Comparison of ENCODE assay signal across 8 cellular contexts in genomic region chr12:7190268-7191055, GRCh38. TPM values are rescaled to one million over a fixed set of nuclear protein-coding genes. Genes with fewer than 3 reads are reported as not detected.
DNase-seq lines count a peak whose midpoint lies in the region; ATAC-seq and TF ChIP-seq lines count a peak whose summit lies in the region.

No MANE protein-coding gene starts in this region.

- H3K4me2 ChIP-seq in IMR-90 (ENCODE audit: low read depth, low read length): peak overlapping the region; percentile 99

- H3K23ac ChIP-seq in IMR-90 (ENCODE audit: low read depth, low read length): peak overlapping the region; percentile 79

- H3K27me3 Mint-ChIP-seq in activated CD8-positive, alpha-beta memory T cell treated with anti-CD3 and anti-CD28 coated beads, Interleukin-2, amount 10 ng/mL, durations not matched to agents 7 days and 5 days: no peaks in the 10 kb centered on the region
- H3K27me3 Mint-ChIP-seq in natural killer cell treated with Interleukin-12 subunit alpha and Interleukin-12 subunit beta and Interleukin-15 and Interleukin-18, amount 100 ng/mL, for 72 hours: no peaks in the 10 kb centered on the region

- H2BK15ac ChIP-seq in IMR-90 (ENCODE audit: low read depth, low read length): no peak overlapping the region

- H3K56ac ChIP-seq in IMR-90 (ENCODE audit: extremely low read depth, insufficient read depth, low read length): no peak overlapping the region

- peaks cover 25% of the 10 kb centered on the region for H3K4me1 Mint-ChIP-seq in activated CD8-positive, alpha-beta memory T cell treated with anti-CD3 and anti-CD28 coated beads, Interleukin-2, amount 10 ng/mL, durations not matched to agents 7 days and 5 days
- H3K4me1 Mint-ChIP-seq in natural killer cell treated with Interleukin-12 subunit alpha and Interleukin-12 subunit beta and Interleukin-15 and Interleukin-18, amount 100 ng/mL, for 72 hours (ENCODE audit: low read depth in 2 of 2): peaks cover 25 to 28% of the 10 kb centered on the region in 2 donors

- 0% methylated on average over 3 of the region's 17 CpGs; no CpG with 5 or more reads in 1 of the 2 experiments for WGBS in IMR-90 (ENCODE audit: extremely low coverage in 2 of 2, insufficient read length in 1 of 2), 2 experiments

- H3K9me1 ChIP-seq in IMR-90 (ENCODE audit: insufficient read depth, low read length): 0 out of 2 replicates have a peak, but pooled peaks cover 4% of the 10 kb centered on the region

- H3K27me3 ChIP-seq in IMR-90 (ENCODE audit: control insufficient read depth, insufficient read depth, low read length): no peaks in the 10 kb centered on the region

- H3K4me3 ChIP-seq in IMR-90 (ENCODE audit: insufficient read depth, low read depth, low read length): peak overlapping the region; percentile 69

- TF ChIP-seq RAD21 in IMR-90 (IDR thresholded peaks at IDR 0.05; ENCODE audit: low read length): no peak

- peak overlapping the region; percentile 89; the same call in 1 of the 2 replicates for H3K14ac ChIP-seq in IMR-90 (replicated peaks; ENCODE audit: low read depth, low read length)

- no peaks in the 10 kb centered on the region for H3K9me3 Mint-ChIP-seq in activated CD8-positive, alpha-beta memory T cell treated with anti-CD3 and anti-CD28 coated beads, Interleukin-2, amount 10 ng/mL, durations not matched to agents 7 days and 5 days (ENCODE audit: low read depth)
- H3K9me3 Mint-ChIP-seq in natural killer cell treated with Interleukin-12 subunit alpha and Interleukin-12 subunit beta and Interleukin-15 and Interleukin-18, amount 100 ng/mL, for 72 hours: no peaks in the 10 kb centered on the region

- H3K9ac ChIP-seq in ES-I3 (ENCODE audit: low read depth, low read length) (peak overlapping the region; percentile 48; the same call in 1 of the 2 replicates), IMR-90 (ENCODE audit: low read depth, low read length) (peak overlapping the region; percentile 85)

- H3K9me3 ChIP-seq in ES-I3 (ENCODE audit: control insufficient read depth, insufficient read depth, low read length): no peaks in the 10 kb centered on the region
- no peaks in the 10 kb centered on the region for H3K9me3 ChIP-seq in IMR-90 (ENCODE audit: control insufficient read depth, insufficient read depth, low read length)

- peaks cover 19% of the 10 kb centered on the region for H3K36me3 Mint-ChIP-seq in activated CD8-positive, alpha-beta memory T cell treated with anti-CD3 and anti-CD28 coated beads, Interleukin-2, amount 10 ng/mL, durations not matched to agents 7 days and 5 days
- H3K36me3 Mint-ChIP-seq in natural killer cell treated with Interleukin-12 subunit alpha and Interleukin-12 subunit beta and Interleukin-15 and Interleukin-18, amount 100 ng/mL, for 72 hours: peaks cover 4% of the 10 kb centered on the region

- H3K79me1 ChIP-seq in IMR-90 (ENCODE audit: low read depth in 1 of 2, low read length in 2 of 2): peaks cover 3 to 34% of the 10 kb centered on the region in 2 experiments; a peak in 2 of 4 replicates

- no peak overlapping the region for H2BK20ac ChIP-seq in IMR-90 (ENCODE audit: low read depth, low read length)

- no peak overlapping the region for H4K5ac ChIP-seq in IMR-90 (ENCODE audit: low read depth, low read length)

- H3K4me1 ChIP-seq in ES-I3 (ENCODE audit: insufficient read depth, low read length) (0 out of 2 replicates have a peak, but pooled peaks cover 3% of the 10 kb centered on the region), IMR-90 (ENCODE audit: control insufficient read depth, insufficient read depth, low read length) (peaks cover 7% of the 10 kb centered on the region)

- no TSS peak for BruUV-seq in IMR-90 (replicated peaks; lab: Mats Ljungman, UMichigan)

- DNase-seq in IMR-90 (peak; percentile 6), fibroblast of peridontal ligament (ENCODE audit: extremely low read depth) (peak; percentile 23), putamen (ENCODE audit: low spot score) (no peak), COLO829 (ENCODE audit: low spot score) (no peak)
- DNase-seq in activated CD8-positive, alpha-beta memory T cell treated with anti-CD3 and anti-CD28 coated beads, Interleukin-2, amount 10 ng/mL, durations not matched to agents 7 days and 5 days: no peak
- DNase-seq in natural killer cell treated with Interleukin-12 subunit alpha and Interleukin-12 subunit beta and Interleukin-15 and Interleukin-18, amount 100 ng/mL, for 72 hours (ENCODE audit: low spot score): no peak

- ATAC-seq in IMR-90 (ENCODE audit: low read depth) (peak; percentile 1; the same call in 1 of the 2 replicates), HG03108 (IDR thresholded peaks at IDR 0.05; ENCODE audit: unreplicated experiment) (no peak)
- no peak for ATAC-seq in activated CD8-positive, alpha-beta memory T cell treated with anti-CD3 and anti-CD28 coated beads, Interleukin-2, amount 10 ng/mL, durations not matched to agents 7 days and 5 days
- ATAC-seq in natural killer cell treated with Interleukin-12 subunit alpha and Interleukin-12 subunit beta and Interleukin-15 and Interleukin-18, amount 100 ng/mL, for 72 hours: no peak

- no peak overlapping the region for H3K18ac ChIP-seq in IMR-90 (ENCODE audit: low read depth, low read length)

- intact Hi-C loops in IMR-90 (cut with micrococcal nuclease): no loop called here

- CTCF ChIA-PET in IMR-90 (lab: Yijun Ruan, JAX): no interaction called here
- CTCF ChIA-PET in activated CD8-positive, alpha-beta memory T cell treated with anti-CD3 and anti-CD28 coated beads, Interleukin-2, amount 10 ng/mL, durations not matched to agents 7 days and 5 days (lab: Charles Lee): interaction anchor here (0.9 kb wide), 1 partner anchor 51 kb away, joined by 3 read pairs; no protein-coding TSS in a partner anchor

- H2BK5ac ChIP-seq in IMR-90 (ENCODE audit: low read depth, low read length, poor library complexity, severe bottlenecking): peak overlapping the region; percentile 27

- peak overlapping the region; percentile 33; the same call in 1 of the 2 replicates for H3K4ac ChIP-seq in IMR-90 (ENCODE audit: low read depth, low read length)

- peak overlapping the region; percentile 91 for H2AFZ ChIP-seq in IMR-90 (replicated peaks; ENCODE audit: low read length, poor library complexity)

- peak overlapping the region; percentile 72 for H3K4me3 Mint-ChIP-seq in activated CD8-positive, alpha-beta memory T cell treated with anti-CD3 and anti-CD28 coated beads, Interleukin-2, amount 10 ng/mL, durations not matched to agents 7 days and 5 days
- H3K4me3 Mint-ChIP-seq in natural killer cell treated with Interleukin-12 subunit alpha and Interleukin-12 subunit beta and Interleukin-15 and Interleukin-18, amount 100 ng/mL, for 72 hours: peak overlapping the region; percentile 82

- H2BK120ac ChIP-seq in IMR-90 (ENCODE audit: low read depth, low read length): no peak overlapping the region

- H4K20me1 ChIP-seq in IMR-90 (ENCODE audit: insufficient read depth, low read length): no peaks in the 10 kb centered on the region

- in situ Hi-C loops in IMR-90 (cut with MboI; ENCODE audit: low sequenced_read_pairs): no loop called here

- 0 out of 2 replicates have a peak overlapping the region, but pooled peaks have one; percentile 30 for H2AK5ac ChIP-seq in IMR-90 (ENCODE audit: low read depth, low read length)

- peak overlapping the region; percentile 86 for H2AK9ac ChIP-seq in IMR-90 (replicated peaks; ENCODE audit: low read depth, low read length, poor library complexity)

- POLR2A ChIA-PET in IMR-90 (lab: Charles Lee; ENCODE audit: unreplicated experiment): no interaction called here

- TF ChIP-seq CTCF in IMR-90 (conservative IDR thresholded peaks at IDR 0.05; ENCODE audit: low read depth, low read length): no peak

- H3K27ac Mint-ChIP-seq in activated CD8-positive, alpha-beta memory T cell treated with anti-CD3 and anti-CD28 coated beads, Interleukin-2, amount 10 ng/mL, durations not matched to agents 7 days and 5 days: peak overlapping the region; percentile 50
- peak overlapping the region in 1 of 2 donors; percentile 50 for H3K27ac Mint-ChIP-seq in natural killer cell treated with Interleukin-12 subunit alpha and Interleukin-12 subunit beta and Interleukin-15 and Interleukin-18, amount 100 ng/mL, for 72 hours

- no peaks in the 10 kb centered on the region for H3K36me3 ChIP-seq in ES-I3 (ENCODE audit: insufficient read depth, low read length)
- H3K36me3 ChIP-seq in IMR-90 (ENCODE audit: control insufficient read depth, insufficient read depth, low read length): peaks cover 4% of the 10 kb centered on the region

- TF ChIP-seq POLR2A in IMR-90 (IDR thresholded peaks at IDR 0.05; ENCODE audit: low read depth, low read length): no peak

- peak overlapping the region; percentile 22 to 63; a peak in 1 of 4 replicates for H4K8ac ChIP-seq in IMR-90 (ENCODE audit: low read depth in 2 of 2, low read length in 2 of 2)

- dilution Hi-C loops in IMR-90 (cut with HindIII; ENCODE audit: low sequenced_read_pairs, unreplicated experiment): no loop called here

- 0 out of 2 replicates have a peak overlapping the region, but pooled peaks have one; percentile 25 for H4K91ac ChIP-seq in IMR-90 (ENCODE audit: insufficient read depth, low read depth, low read length)

- peak overlapping the region; percentile 43 for H3K27ac ChIP-seq in IMR-90 (ENCODE audit: insufficient read depth, low read length)

TF ChIP-seq in IMR-90, 13 proteins besides CTCF, POLR2A, EP300 and RAD21 (continues in another document):
- TF ChIP-seq ELK1 (IDR thresholded peaks at IDR 0.05; ENCODE audit: borderline replicate concordance, low read depth, low read length) (no peak), RCOR1 (IDR thresholded peaks at IDR 0.05; ENCODE audit: insufficient replicate concordance, low read length) (no peak), FOS (IDR thresholded peaks at IDR 0.05; ENCODE audit: low read depth, low read length) (no peak), CEBPB (IDR thresholded peaks at IDR 0.05; ENCODE audit: low read depth, low read length) (no peak), SMC3 (IDR thresholded peaks at IDR 0.05; ENCODE audit: low read depth, low read length) (no peak)

RNA-seq across cellular contexts. Expression of gene PEX5, which starts 1.0 kb away (rescaled TPM):
- total RNA-seq in IMR-90 (2012; rRNA removed): 18.3 and 18.6 TPM in 2 replicates
- polyA plus RNA-seq in IMR-90 (2012; rRNA removed): 13.6 and 14.4 TPM in 2 replicates
- polyA plus RNA-seq in IMR-90 (2012; cell fraction: cytosol; rRNA removed): 11.5 and 15.3 TPM in 2 replicates
- polyA plus RNA-seq in IMR-90 (2012; cell fraction: nucleus; rRNA removed; ENCODE audit: low replicate concordance): 15.5 and 16.8 TPM in 2 replicates
- 10 to 100 TPM; 15.3 to 16.2 TPM for total RNA-seq in activated CD8-positive, alpha-beta memory T cell treated with anti-CD3 and anti-CD28 coated beads, Interleukin-2, amount 10 ng/mL, durations not matched to agents 7 days and 5 days
- total RNA-seq in natural killer cell treated with Interleukin-12 subunit alpha and Interleukin-12 subunit beta and Interleukin-15 and Interleukin-18, amount 100 ng/mL, for 72 hours: 10 to 100 TPM; 24.0 to 42.8 TPM

Comparison
In these comparisons a context has a peak if more than half of its experiments do, and no peak if none do; other contexts are left out.
1. DNase-seq: peak in IMR-90 (single experiment) and fibroblast of peridontal ligament (single experiment); none in activated CD8-positive, alpha-beta memory T cell treated with anti-CD3 and anti-CD28 coated beads, Interleukin-2, amount 10 ng/mL, durations not matched to agents 7 days and 5 days (single experiment), natural killer cell treated with Interleukin-12 subunit alpha and Interleukin-12 subunit beta and Interleukin-15 and Interleukin-18, amount 100 ng/mL, for 72 hours (single experiment), putamen (single experiment) and COLO829 (single experiment).